16 cellular contexts compared by ENCODE assay signal in the genomic region with DNA sequence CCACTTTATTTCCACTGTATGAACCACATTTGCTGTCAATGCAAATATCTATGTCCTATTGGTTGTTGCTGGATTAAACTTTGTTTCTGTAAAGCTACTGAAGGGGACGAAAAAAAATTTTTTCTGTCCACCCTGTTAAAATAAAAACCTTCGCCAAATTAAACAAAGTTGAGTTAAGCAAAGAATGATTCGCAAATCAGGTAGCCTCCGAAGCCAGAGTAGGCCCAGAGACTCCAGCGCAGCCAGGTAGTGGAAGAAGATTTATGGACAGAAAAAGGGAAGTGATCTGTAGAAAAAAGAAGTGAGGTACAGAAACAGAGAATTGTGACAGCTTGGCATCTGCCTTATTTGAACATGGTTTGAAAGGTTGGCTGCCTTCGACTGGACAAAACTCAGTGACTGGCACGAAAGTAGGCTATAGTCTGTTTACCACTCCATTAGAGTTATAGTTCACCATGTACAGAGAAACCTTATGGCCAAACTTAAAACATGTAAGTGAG.
DNase-seq lines count a peak whose midpoint lies in the region; ATAC-seq and TF ChIP-seq lines count a peak whose summit lies in the region.
"Had no signal": no experiment of that assay in that cellular context is flagged by ENCODE, and none has a peak within 500 bp of the region (broad histone marks: within the 10 kb centered on the region; RNA-seq: fewer than 3 reads in every experiment).

No MANE protein-coding gene starts in this region.

- no peaks in the 10 kb centered on the region for H3K4me1 Mint-ChIP-seq in stimulated activated effector memory CD8-positive, alpha-beta T cell treated with anti-CD3 and anti-CD28 coated beads, Interleukin-12 subunit alpha, Interleukin-12 subunit beta, amount 100 ng/mL, for 72 hours
- H3K4me1 Mint-ChIP-seq: CD8-positive, alpha-beta memory T cell had no signal

- peak overlapping the region; percentile 24; the same call in 1 of the 2 replicates for H2AFZ ChIP-seq in OCI-LY3 (ENCODE audit: low read depth, low read length)
- H2AFZ ChIP-seq in neuron (ENCODE audit: low read depth, low read length) = peak overlapping the region; percentile 60

- H3K9me3 ChIP-seq in OCI-LY3 (ENCODE audit: insufficient read depth, low read length) = peaks cover 4% of the 10 kb centered on the region; the same call in 1 of the 2 replicates
- H3K9me3 ChIP-seq in neuron (ENCODE audit: low read length) = no peaks in the 10 kb centered on the region
- H3K9me3 ChIP-seq in uterus = no peaks in the 10 kb centered on the region
- H3K9me3 ChIP-seq: BLaER1, Caco-2, HAP-1 had no signal

- H3K4me3 Mint-ChIP-seq in stimulated activated effector memory CD8-positive, alpha-beta T cell treated with anti-CD3 and anti-CD28 coated beads, Interleukin-12 subunit alpha, Interleukin-12 subunit beta, amount 100 ng/mL, for 72 hours = no peak overlapping the region
- H3K4me3 Mint-ChIP-seq: CD8-positive, alpha-beta memory T cell had no signal

- intact Hi-C loops in dorsolateral prefrontal cortex (cut with DNase I) = no loop called here
- intact Hi-C loops in uterus (cut with DNase I; ENCODE audit: low total_unique reads) = no loop called here

- no peaks in the 10 kb centered on the region for H3K36me3 Mint-ChIP-seq in stimulated activated effector memory CD8-positive, alpha-beta T cell treated with anti-CD3 and anti-CD28 coated beads, Interleukin-12 subunit alpha, Interleukin-12 subunit beta, amount 100 ng/mL, for 72 hours
- H3K36me3 Mint-ChIP-seq: CD8-positive, alpha-beta memory T cell had no signal

- TF ChIP-seq POLR2A in uterus (IDR thresholded peaks at IDR 0.05) = no peak

- H3K4me1 ChIP-seq in OCI-LY3 (ENCODE audit: low read length) (peaks cover 38% of the 10 kb centered on the region), neuron (ENCODE audit: insufficient read depth, low read length) (peaks cover 7% of the 10 kb centered on the region), uterus (no peaks in the 10 kb centered on the region)
- H3K4me1 ChIP-seq: BLaER1, Caco-2 had no signal

- peaks cover 10% of the 10 kb centered on the region for H3K9me3 Mint-ChIP-seq in stimulated activated effector memory CD8-positive, alpha-beta T cell treated with anti-CD3 and anti-CD28 coated beads, Interleukin-12 subunit alpha, Interleukin-12 subunit beta, amount 100 ng/mL, for 72 hours

- H3K27ac Mint-ChIP-seq in stimulated activated effector memory CD8-positive, alpha-beta T cell treated with anti-CD3 and anti-CD28 coated beads, Interleukin-12 subunit alpha, Interleukin-12 subunit beta, amount 100 ng/mL, for 72 hours = no peak overlapping the region
- H3K27ac Mint-ChIP-seq: CD8-positive, alpha-beta memory T cell had no signal

- peak overlapping the region; percentile 99 for H3K27ac ChIP-seq in OCI-LY3 (ENCODE audit: low read length)
- no peak overlapping the region for H3K27ac ChIP-seq in dorsolateral prefrontal cortex
- no peak overlapping the region for H3K27ac ChIP-seq in uterus
- H3K27ac ChIP-seq: BLaER1 had no signal

- peak overlapping the region; percentile 56 for H3K4me3 ChIP-seq in OCI-LY3 (ENCODE audit: low read length)
- H3K4me3 ChIP-seq in neuron (ENCODE audit: low read length) = no peak overlapping the region
- no peak overlapping the region for H3K4me3 ChIP-seq in dorsolateral prefrontal cortex
- no peak overlapping the region for H3K4me3 ChIP-seq in uterus
- H3K4me3 ChIP-seq: BLaER1, HAP-1 had no signal

- ATAC-seq in left lobe of liver = peak; percentile 76
- no peak for ATAC-seq in stimulated activated effector memory CD8-positive, alpha-beta T cell treated with anti-CD3 and anti-CD28 coated beads, Interleukin-12 subunit alpha, Interleukin-12 subunit beta, amount 100 ng/mL, for 72 hours

- no peaks in the 10 kb centered on the region for H4K20me1 ChIP-seq in OCI-LY3 (ENCODE audit: insufficient read depth, low read length)
- H4K20me1 ChIP-seq: BLaER1 had no signal

- H3K36me3 ChIP-seq in OCI-LY3 (replicated peaks; ENCODE audit: low read depth, low read length) = peaks cover 18% of the 10 kb centered on the region
- H3K36me3 ChIP-seq in neuron (ENCODE audit: insufficient read depth, low read length) = no peaks in the 10 kb centered on the region
- H3K36me3 ChIP-seq in uterus = no peaks in the 10 kb centered on the region
- H3K36me3 ChIP-seq: BLaER1, HAP-1 had no signal

- no peaks in the 10 kb centered on the region for H3K79me2 ChIP-seq in OCI-LY3 (ENCODE audit: low read length)

- DNase-seq in NOMO-1 treated with DMSO at 0.1 percent for 48 hours (lab: John Stamatoyannopoulos, UW; ENCODE audit: unreplicated experiment) (peak; percentile 10), NOMO-1 treated with dmso at 0.1 percent for 144 hours (lab: John Stamatoyannopoulos, UW; ENCODE audit: unreplicated experiment) (no peak), left lobe of liver (ENCODE audit: low spot score) (no peak), dorsolateral prefrontal cortex (no peak), uterus (no peak)
- no peak for DNase-seq in stimulated activated effector memory CD8-positive, alpha-beta T cell treated with anti-CD3 and anti-CD28 coated beads, Interleukin-12 subunit alpha, Interleukin-12 subunit beta, amount 100 ng/mL, for 72 hours (ENCODE audit: low spot score in 2 of 2)
- DNase-seq: 8988T; AML-193; Caco-2; CD8-positive, alpha-beta memory T cell; DND-41; GDM1 had no signal

- H3K4me2 ChIP-seq in OCI-LY3 (ENCODE audit: low read length) = peak overlapping the region; percentile 88
- H3K4me2 ChIP-seq: BLaER1 had no signal

- H3K27me3 ChIP-seq in OCI-LY3 (ENCODE audit: low read depth, low read length) (no peaks in the 10 kb centered on the region), neuron (ENCODE audit: insufficient read depth, low read length) (no peaks in the 10 kb centered on the region), dorsolateral prefrontal cortex (no peaks in the 10 kb centered on the region), uterus (no peaks in the 10 kb centered on the region)
- H3K27me3 ChIP-seq: BLaER1 had no signal

- no peak for TF ChIP-seq CTCF in OCI-LY3 (IDR thresholded peaks at IDR 0.05; ENCODE audit: low read depth, low read length)
- TF ChIP-seq CTCF in dorsolateral prefrontal cortex (IDR thresholded peaks at IDR 0.05 in 54 of 56, conservative IDR thresholded peaks at IDR 0.05 in 2 of 56; ENCODE audit: low read depth in 1 of 56, partially characterized antibody in 56 of 56) = no peak
- no peak for TF ChIP-seq CTCF in uterus (IDR thresholded peaks at IDR 0.05)

- peak overlapping the region; percentile 82 for H3K9ac ChIP-seq in OCI-LY3 (ENCODE audit: low read length)
- H3K9ac ChIP-seq: BLaER1 had no signal
